Comparison of ENCODE assay signal across 31 cellular contexts in genomic region chr11:108963118-108963517, GRCh38.
"Had no signal": no experiment of that assay in that cellular context is flagged by ENCODE, and none has a peak within 500 bp of the region (broad histone marks: within the 10 kb centered on the region; RNA-seq: fewer than 3 reads in every experiment).

No MANE protein-coding gene starts in this region.

- H3K36me3 Mint-ChIP-seq: activated CD4-positive, alpha-beta memory T cell treated with anti-CD3 and anti-CD28 coated beads for 36 hours; activated CD8-positive, alpha-beta memory T cell treated with anti-CD3 and anti-CD28 coated beads, Interleukin-2, amount 10 ng/mL, durations not matched to agents 7 days and 5 days; activated naive CD4-positive, alpha-beta T cell treated with anti-CD3 and anti-CD28 coated beads, Interleukin-2, amount 50 U/mL, for 24 hours; activated naive CD8-positive, alpha-beta T cell treated with anti-CD3 and anti-CD28 coated beads for 36 hours had no signal

- H3K36me3 ChIP-seq: adrenal gland, ascending aorta, colonic mucosa, gastroesophageal sphincter, heart right ventricle had no signal

- H3K27ac ChIP-seq: adrenal gland, ascending aorta, body of pancreas, colonic mucosa, foreskin keratinocyte, gastroesophageal sphincter, heart right ventricle, hepatocyte had no signal

- DNase-seq: activated CD4-positive, alpha-beta memory T cell treated with anti-CD3 and anti-CD28 coated beads for 36 hours; activated CD4-positive, alpha-beta T cell treated with anti-CD3 and anti-CD28 coated beads for 36 hours; activated CD4-positive, alpha-beta T cell treated with anti-CD3 and anti-CD28 coated beads, Interleukin-2, amount 10 ng/mL, durations not matched to agents 24 days and 14 days; activated CD4-positive, CD25-positive, alpha-beta regulatory T cell; activated CD4-positive, CD25-positive, alpha-beta regulatory T cell treated with anti-CD3 and anti-CD28 coated beads, Interleukin-2, amount 50 U/mL, for 72 hours; activated CD8-positive, alpha-beta memory T cell treated with anti-CD3 and anti-CD28 coated beads, Interleukin-2, amount 10 ng/mL, durations not matched to agents 7 days and 5 days; activated CD8-positive, alpha-beta memory T cell treated with anti-CD3 and anti-CD28 coated beads, Interleukin-2, amount 50 U/mL, for 4 hours; activated CD8-positive, alpha-beta T cell treated with anti-CD3 and anti-CD28 coated beads, Interleukin-2, amount 10 ng/mL, durations not matched to agents 7 days and 5 days; activated effector memory CD4-positive, alpha-beta T cell treated with anti-CD3 and anti-CD28 coated beads, Interleukin-2, amount 50 U/mL, for 16 hours; activated naive CD4-positive, alpha-beta T cell treated with anti-CD3 and anti-CD28 coated beads for 36 hours; activated naive CD8-positive, alpha-beta T cell treated with anti-CD3 and anti-CD28 coated beads for 36 hours; activated naive CD8-positive, alpha-beta T cell treated with anti-CD3 and anti-CD28 coated beads, Interleukin-2, amount 50 U/mL, for 24 hours; activated T-cell treated with anti-CD3 and anti-CD28 coated beads, Interleukin-2, amount 50 U/mL, for 1 hour; activated T-cell treated with anti-CD3 and anti-CD28 coated beads, Interleukin-2, amount 50 U/mL, for 48 hours; adrenal gland; body of pancreas; caudate nucleus; colonic mucosa; effector CD8-positive, alpha-beta T cell; heart right ventricle; T-helper 2 cell had no signal

- H3K79me2 ChIP-seq: hepatocyte had no signal

- H3K4me2 ChIP-seq: hepatocyte had no signal

- H3K27me3 ChIP-seq: adrenal gland, ascending aorta, body of pancreas, colonic mucosa, gastroesophageal sphincter, heart right ventricle, hepatocyte had no signal

- H3K4me1 ChIP-seq: body of pancreas, colonic mucosa, foreskin keratinocyte had no signal

- H3K9me3 Mint-ChIP-seq: activated CD4-positive, alpha-beta memory T cell treated with anti-CD3 and anti-CD28 coated beads for 36 hours; activated CD4-positive, alpha-beta T cell treated with anti-CD3 and anti-CD28 coated beads, Interleukin-2, amount 10 ng/mL, durations not matched to agents 24 days and 14 days; activated naive CD4-positive, alpha-beta T cell treated with anti-CD3 and anti-CD28 coated beads for 36 hours; activated naive CD4-positive, alpha-beta T cell treated with anti-CD3 and anti-CD28 coated beads, Interleukin-2, amount 50 U/mL, for 24 hours; activated naive CD8-positive, alpha-beta T cell treated with anti-CD3 and anti-CD28 coated beads for 36 hours; activated naive CD8-positive, alpha-beta T cell treated with anti-CD3 and anti-CD28 coated beads, Interleukin-2, amount 50 U/mL, for 24 hours; activated T-helper 1 cell treated with anti-CD3 and anti-CD28 coated beads, Interleukin-12 subunit alpha, Interleukin-12 subunit beta, Interleukin-2, Interleukin-4 antibody, amounts not matched to agents 30 ng/mL and 10 ng/mL and 1 ng/mL, durations not matched to agents 14 hours and 24 hours and 36 hours; activated T-helper 2 cell treated with anti-CD3 and anti-CD28 coated beads, Interferon-gamma antibody, Interleukin-2, Interleukin-4, amounts not matched to agents 10 μg/mL and 5 μg/mL and 100 μg/mL, durations not matched to agents 14 hours and 24 hours and 36 hours had no signal

- H3K9me3 ChIP-seq: adrenal gland, ascending aorta, body of pancreas, colonic mucosa, gastroesophageal sphincter, heart right ventricle had no signal

- H3K4me3 Mint-ChIP-seq: activated CD4-positive, alpha-beta memory T cell treated with anti-CD3 and anti-CD28 coated beads for 36 hours; activated CD4-positive, alpha-beta T cell treated with anti-CD3 and anti-CD28 coated beads for 36 hours; activated CD4-positive, alpha-beta T cell treated with anti-CD3 and anti-CD28 coated beads, Interleukin-2, amount 10 ng/mL, durations not matched to agents 24 days and 14 days; activated CD8-positive, alpha-beta memory T cell treated with anti-CD3 and anti-CD28 coated beads, Interleukin-2, amount 10 ng/mL, durations not matched to agents 7 days and 5 days; activated CD8-positive, alpha-beta T cell treated with anti-CD3 and anti-CD28 coated beads, Interleukin-2, amount 10 ng/mL, durations not matched to agents 7 days and 5 days; activated naive CD4-positive, alpha-beta T cell treated with anti-CD3 and anti-CD28 coated beads for 36 hours; activated naive CD4-positive, alpha-beta T cell treated with anti-CD3 and anti-CD28 coated beads, Interleukin-2, amount 50 U/mL, for 24 hours; activated naive CD8-positive, alpha-beta T cell treated with anti-CD3 and anti-CD28 coated beads for 36 hours; activated naive CD8-positive, alpha-beta T cell treated with anti-CD3 and anti-CD28 coated beads, Interleukin-2, amount 50 U/mL, for 24 hours; activated T-helper 1 cell treated with anti-CD3 and anti-CD28 coated beads, Interleukin-12 subunit alpha, Interleukin-12 subunit beta, Interleukin-2, Interleukin-4 antibody, amounts not matched to agents 30 ng/mL and 10 ng/mL and 1 ng/mL, durations not matched to agents 14 hours and 24 hours and 36 hours had no signal

- H3K4me3 ChIP-seq: adrenal gland, ascending aorta, body of pancreas, colonic mucosa, gastroesophageal sphincter, heart right ventricle, hepatocyte had no signal

- ATAC-seq: activated CD4-positive, alpha-beta T cell treated with anti-CD3 and anti-CD28 coated beads for 36 hours; activated CD8-positive, alpha-beta memory T cell treated with anti-CD3 and anti-CD28 coated beads, Interleukin-2, amount 10 ng/mL, durations not matched to agents 7 days and 5 days; activated CD8-positive, alpha-beta T cell treated with anti-CD3 and anti-CD28 coated beads, Interleukin-2, amount 10 ng/mL, durations not matched to agents 7 days and 5 days; activated naive CD8-positive, alpha-beta T cell treated with anti-CD3 and anti-CD28 coated beads, Interleukin-2, amount 50 U/mL, for 24 hours; body of pancreas; esophagus mucosa; foreskin keratinocyte; gastroesophageal sphincter; heart right ventricle had no signal

- H3K27ac Mint-ChIP-seq: activated CD4-positive, alpha-beta memory T cell treated with anti-CD3 and anti-CD28 coated beads for 36 hours; activated CD4-positive, alpha-beta T cell treated with anti-CD3 and anti-CD28 coated beads for 36 hours; activated CD4-positive, alpha-beta T cell treated with anti-CD3 and anti-CD28 coated beads, Interleukin-2, amount 10 ng/mL, durations not matched to agents 24 days and 14 days; activated CD8-positive, alpha-beta memory T cell treated with anti-CD3 and anti-CD28 coated beads, Interleukin-2, amount 10 ng/mL, durations not matched to agents 7 days and 5 days; activated CD8-positive, alpha-beta T cell treated with anti-CD3 and anti-CD28 coated beads, Interleukin-2, amount 10 ng/mL, durations not matched to agents 7 days and 5 days; activated naive CD4-positive, alpha-beta T cell treated with anti-CD3 and anti-CD28 coated beads for 36 hours; activated naive CD4-positive, alpha-beta T cell treated with anti-CD3 and anti-CD28 coated beads, Interleukin-2, amount 50 U/mL, for 24 hours; activated naive CD8-positive, alpha-beta T cell treated with anti-CD3 and anti-CD28 coated beads for 36 hours; activated naive CD8-positive, alpha-beta T cell treated with anti-CD3 and anti-CD28 coated beads, Interleukin-2, amount 50 U/mL, for 24 hours; activated T-helper 1 cell treated with anti-CD3 and anti-CD28 coated beads, Interleukin-12 subunit alpha, Interleukin-12 subunit beta, Interleukin-2, Interleukin-4 antibody, amounts not matched to agents 30 ng/mL and 10 ng/mL and 1 ng/mL, durations not matched to agents 14 hours and 24 hours and 36 hours; activated T-helper 2 cell treated with anti-CD3 and anti-CD28 coated beads, Interferon-gamma antibody, Interleukin-2, Interleukin-4, amounts not matched to agents 10 μg/mL and 5 μg/mL and 100 μg/mL, durations not matched to agents 14 hours and 24 hours and 36 hours had no signal

- H3K27me3 Mint-ChIP-seq: activated CD4-positive, alpha-beta memory T cell treated with anti-CD3 and anti-CD28 coated beads for 36 hours; activated CD4-positive, alpha-beta T cell treated with anti-CD3 and anti-CD28 coated beads for 36 hours; activated CD4-positive, alpha-beta T cell treated with anti-CD3 and anti-CD28 coated beads, Interleukin-2, amount 10 ng/mL, durations not matched to agents 24 days and 14 days; activated naive CD4-positive, alpha-beta T cell treated with anti-CD3 and anti-CD28 coated beads, Interleukin-2, amount 50 U/mL, for 24 hours; activated naive CD8-positive, alpha-beta T cell treated with anti-CD3 and anti-CD28 coated beads, Interleukin-2, amount 50 U/mL, for 24 hours had no signal

- H2AFZ ChIP-seq: hepatocyte had no signal

- H3K4me1 Mint-ChIP-seq: activated naive CD4-positive, alpha-beta T cell treated with anti-CD3 and anti-CD28 coated beads, Interleukin-2, amount 50 U/mL, for 24 hours; activated naive CD8-positive, alpha-beta T cell treated with anti-CD3 and anti-CD28 coated beads, Interleukin-2, amount 50 U/mL, for 24 hours had no signal

- FAIRE-seq: endometrium, endothelial cell of umbilical vein had no signal
